In the genomic region with DNA sequence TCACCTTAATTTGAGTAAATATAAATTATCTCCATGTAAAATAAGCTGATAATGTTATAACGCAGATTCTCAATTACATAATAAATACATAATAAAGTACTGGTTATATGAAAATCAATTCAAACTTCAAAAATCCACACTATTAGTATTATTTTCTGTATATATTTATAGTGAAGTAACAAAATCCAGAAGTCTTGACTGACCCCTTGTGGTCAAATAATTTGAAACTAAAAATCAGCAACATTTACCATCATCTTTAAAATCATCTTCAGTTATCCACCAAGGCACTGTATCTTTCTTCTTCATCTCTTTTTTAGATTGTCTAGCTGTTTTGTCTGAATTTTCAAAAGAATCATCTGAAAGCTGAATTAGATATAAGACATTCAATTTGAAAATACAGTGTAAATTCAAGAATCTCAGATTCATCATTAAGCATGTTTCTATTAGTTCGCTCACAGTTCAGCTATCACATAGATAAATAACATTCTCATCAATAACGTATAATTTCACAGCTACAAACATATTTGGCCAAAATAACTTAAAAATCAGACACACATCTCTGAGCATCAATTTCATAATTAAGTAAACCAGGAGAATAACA, we compare ENCODE assay signal across 8 cellular contexts. TPM values are rescaled to one million over a fixed set of nuclear protein-coding genes. Genes with fewer than 3 reads are reported as not detected.
A peak's percentile ranks its signal among the peaks of the same experiment; 100 is the strongest.
DNase-seq lines count a peak whose midpoint lies in the region; ATAC-seq and TF ChIP-seq lines count a peak whose summit lies in the region.

No MANE protein-coding gene starts in this region.

- H3K9me3 Mint-ChIP-seq in type B pancreatic cell, result no peaks in the 10 kb centered on the region

- H3K4me3 ChIP-seq in cardiac muscle cell, result no peak overlapping the region
- H3K4me3 ChIP-seq in PC-9, result no peak overlapping the region
- H3K4me3 ChIP-seq in fibroblast of the aortic adventitia (ENCODE audit: low read depth, low read length), result no peak overlapping the region

- no peaks in the 10 kb centered on the region for H3K36me3 ChIP-seq in cardiac muscle cell
- H3K36me3 ChIP-seq in PC-9 (ENCODE audit: low read depth), result no peaks in the 10 kb centered on the region

- H3K9me2 ChIP-seq in PC-9 (ENCODE audit: insufficient read depth), result no peaks in the 10 kb centered on the region

- no peak for TF ChIP-seq POLR2A in GM18505 (IDR thresholded peaks at IDR 0.05; ENCODE audit: borderline replicate concordance, extremely low read depth, insufficient read depth, insufficient read length)

- H3K27ac Mint-ChIP-seq in type B pancreatic cell, result no peak overlapping the region

- intact Hi-C loops in left ventricle myocardium superior (cut with micrococcal nuclease) (loop anchor here (2.0 kb wide), 1 partner anchor 336 kb away; no protein-coding TSS in a partner anchor), PC-9 (cut with micrococcal nuclease; ENCODE audit: unreplicated experiment) (loop anchor here (1.0 to 5.0 kb wide), 2 partner anchors 337 to 604 kb away; no protein-coding TSS in a partner anchor)

- no TSS peak for BruUV-seq in PC-9 (replicated peaks; lab: Mats Ljungman, UMichigan)

- H3K9me3 ChIP-seq in cardiac muscle cell (ENCODE audit: low read depth) (no peaks in the 10 kb centered on the region), PC-9 (ENCODE audit: insufficient read depth, low read depth) (no peaks in the 10 kb centered on the region)

- no peaks in the 10 kb centered on the region for H3K27me3 Mint-ChIP-seq in type B pancreatic cell

- DNase-seq in cardiac muscle cell (ENCODE audit: low read depth in 1 of 2, low spot score in 1 of 2) (peak; percentile 23 to 54), left ventricle myocardium superior (no peak), PC-9 (no peak), fibroblast of the aortic adventitia (ENCODE audit: low read depth) (peak; percentile 64), type B pancreatic cell (ENCODE audit: extremely low spot score, unreplicated experiment) (no peak)

- no peak overlapping the region for H2AFZ ChIP-seq in PC-9

- H3K4me1 ChIP-seq in cardiac muscle cell (ENCODE audit: low read depth) (no peaks in the 10 kb centered on the region), PC-9 (replicated peaks; ENCODE audit: insufficient read depth) (no peaks in the 10 kb centered on the region)

- no peaks in the 10 kb centered on the region for H3K79me2 ChIP-seq in PC-9 (ENCODE audit: low read depth)

- peak; percentile 38 for TF ChIP-seq CTCF in cardiac muscle cell (IDR thresholded peaks at IDR 0.05; ENCODE audit: low read depth, low read length)
- TF ChIP-seq CTCF in PC-9 (conservative IDR thresholded peaks at IDR 0.05), result peak; percentile 76
- peak; percentile 45 for TF ChIP-seq CTCF in fibroblast of the aortic adventitia (IDR thresholded peaks at IDR 0.05; ENCODE audit: insufficient read depth, low read length)
- peak; percentile 83 for TF ChIP-seq CTCF in type B pancreatic cell (conservative IDR thresholded peaks at IDR 0.05)

- ATAC-seq in left ventricle myocardium superior (no peak), GM19463 (IDR thresholded peaks at IDR 0.05; ENCODE audit: unreplicated experiment) (no peak), HG02938 (IDR thresholded peaks at IDR 0.05; ENCODE audit: unreplicated experiment) (no peak), GM18505 (IDR thresholded peaks at IDR 0.05; ENCODE audit: unreplicated experiment) (no peak)

- H3K4me3 Mint-ChIP-seq in type B pancreatic cell, result no peak overlapping the region

- H3K4me1 Mint-ChIP-seq in type B pancreatic cell (ENCODE audit: unreplicated experiment), result peaks cover 4% of the 10 kb centered on the region

- POLR2A ChIA-PET in PC-9 (lab: Charles Lee; ENCODE audit: unreplicated experiment), result no interaction called here

- H4K20me1 ChIP-seq in PC-9 (ENCODE audit: insufficient read depth), result no peaks in the 10 kb centered on the region

- H3F3A ChIP-seq in PC-9 (ENCODE audit: insufficient read depth, low read depth), result no peaks in the 10 kb centered on the region

- H3K4me2 ChIP-seq in PC-9, result no peak overlapping the region

- CTCF ChIA-PET in PC-9 (lab: Charles Lee), result interaction anchor here (0.6 kb wide), 1 partner anchor 306 kb away, joined by 5 read pairs; no protein-coding TSS in a partner anchor

- H3K27ac ChIP-seq in cardiac muscle cell, result no peak overlapping the region
- H3K27ac ChIP-seq in PC-9, result no peak overlapping the region

- no peaks in the 10 kb centered on the region for H3K36me3 Mint-ChIP-seq in type B pancreatic cell

- H3K27me3 ChIP-seq in cardiac muscle cell (no peaks in the 10 kb centered on the region), PC-9 (ENCODE audit: insufficient read depth, low read depth) (no peaks in the 10 kb centered on the region)

RNA-seq across cellular contexts. Expression of a gene that starts 6.5 kb away (rescaled TPM):
- 4.3 and 6.2 TPM in 2 replicates for total RNA-seq in cardiac muscle cell
- 9.0 and 9.8 TPM in 2 replicates for polyA plus RNA-seq in cardiac muscle cell
- 3.3 TPM for total RNA-seq in left ventricle myocardium superior
- 5.8 and 6.0 TPM in 2 replicates for total RNA-seq in PC-9 (2021)
- 12.4 and 21.4 TPM in 2 replicates for total RNA-seq in fibroblast of the aortic adventitia (ENCODE audit: low replicate concordance)
- 13.7 and 17.2 TPM in 2 replicates for total RNA-seq in type B pancreatic cell (ENCODE audit: low replicate concordance)

Comparison
In these comparisons a context has a peak if more than half of its experiments do, and no peak if none do; other contexts are left out.
1. DNase-seq: peak in cardiac muscle cell (2 of 2) and fibroblast of the aortic adventitia (single experiment); none in left ventricle myocardium superior (single experiment), PC-9 (0 of 2) and type B pancreatic cell (single experiment).
2. Peak in every context shown above with its lines, with median percentiles within 50 percentile points of each other: CTCF ChIP-seq.